10 cellular contexts compared by ENCODE assay signal in the genomic region with DNA sequence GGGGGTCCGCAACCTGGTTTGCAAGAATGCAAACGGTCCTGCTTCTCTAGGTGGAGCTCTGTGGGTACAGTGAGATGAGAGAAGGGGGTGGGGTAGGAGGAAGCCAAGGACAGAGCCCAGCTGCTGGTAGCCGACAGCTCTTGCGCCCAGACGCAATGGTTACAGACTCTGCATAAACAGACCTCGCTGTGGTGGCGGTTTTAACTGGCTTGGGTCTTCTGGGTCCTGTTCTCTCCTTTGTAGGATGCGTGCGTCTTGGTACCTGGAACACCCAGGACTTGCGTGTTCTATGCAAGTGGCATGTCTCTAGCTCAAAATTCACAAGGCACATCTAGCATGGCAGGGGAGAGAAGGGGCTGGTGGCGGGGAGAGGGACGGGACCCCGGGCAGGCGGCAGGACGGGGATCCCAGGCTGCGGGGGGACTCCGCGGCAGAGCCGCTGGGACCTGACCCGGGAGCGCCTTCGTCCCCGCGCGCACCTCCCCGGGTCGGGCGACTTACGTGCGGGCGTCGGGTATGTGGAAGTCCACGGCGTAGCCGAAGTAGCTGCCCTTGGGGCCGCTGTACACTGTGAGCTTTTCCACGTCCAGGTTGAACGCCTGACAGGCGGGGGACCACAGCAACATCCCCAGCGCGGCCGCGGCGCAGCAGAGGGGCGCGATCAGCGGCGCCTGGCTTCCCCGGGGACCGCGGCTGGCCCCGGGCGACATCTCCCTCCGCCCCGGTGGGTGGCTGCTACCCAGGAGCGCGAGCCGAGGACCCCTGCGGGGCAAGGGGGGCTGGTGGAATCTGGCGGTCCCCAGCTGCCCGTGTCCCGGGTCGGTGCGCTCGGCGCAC. TPM values are rescaled to one million over a fixed set of nuclear protein-coding genes. Genes with fewer than 3 reads are reported as not detected.
DNase-seq lines count a peak whose midpoint lies in the region; ATAC-seq and TF ChIP-seq lines count a peak whose summit lies in the region.
"Had no signal": no experiment of that assay in that cellular context is flagged by ENCODE, and none has a peak within 500 bp of the region (broad histone marks: within the 10 kb centered on the region; RNA-seq: fewer than 3 reads in every experiment).

No MANE protein-coding gene starts in this region.

- no peak overlapping the region for H3K9ac ChIP-seq in fibroblast of lung (ENCODE audit: insufficient read depth, low read length)

- H3K27me3 ChIP-seq in breast epithelium (peaks cover 0 to 33% of the 10 kb centered on the region in 2 donors), fibroblast of lung (ENCODE audit: control insufficient read depth, insufficient read depth, low read length) (peaks cover 8% of the 10 kb centered on the region), muscle layer of duodenum (ENCODE audit: low read depth, low read length) (peaks cover 9% of the 10 kb centered on the region)

- no peak overlapping the region for H3K4me3 Mint-ChIP-seq in MCF 10A (ENCODE audit: unreplicated experiment)

- H3K27ac ChIP-seq in breast epithelium (peak overlapping the region in 1 of 2 donors; percentile 12), fibroblast of lung (ENCODE audit: insufficient read depth, low read length) (no peak overlapping the region), muscle layer of duodenum (ENCODE audit: low read length) (no peak overlapping the region)

- peak overlapping the region; percentile 32 to 68 (median 50) for H3K4me3 ChIP-seq in breast epithelium
- H3K4me3 ChIP-seq in fibroblast of lung (replicated peaks in 1 of 4; ENCODE audit: control extremely low read depth in 1 of 4, insufficient read depth in 1 of 4, low read depth in 3 of 4, low read length in 4 of 4) = peak overlapping the region; percentile 26 to 55 (median 50)
- H3K4me3 ChIP-seq in muscle layer of duodenum (ENCODE audit: low read depth in 1 of 2, low read length in 2 of 2) = peak overlapping the region; percentile 35 to 74

- H3K9me3 ChIP-seq in breast epithelium (no peaks in the 10 kb centered on the region), fibroblast of lung (ENCODE audit: control insufficient read depth, insufficient read depth, low read depth, low read length) (no peaks in the 10 kb centered on the region), muscle layer of duodenum (ENCODE audit: control insufficient read depth in 1 of 2, low read length in 2 of 2) (no peaks in the 10 kb centered on the region)

- no peaks in the 10 kb centered on the region for H3K36me3 ChIP-seq in breast epithelium
- no peaks in the 10 kb centered on the region for H3K36me3 ChIP-seq in fibroblast of lung (ENCODE audit: control insufficient read depth, insufficient read depth, low read length)
- no peaks in the 10 kb centered on the region for H3K36me3 ChIP-seq in muscle layer of duodenum (ENCODE audit: control insufficient read depth in 1 of 2, insufficient read depth in 2 of 2, low read length in 2 of 2)

- no peak overlapping the region for H3K27ac Mint-ChIP-seq in MCF 10A (ENCODE audit: low read depth, unreplicated experiment)

- intact Hi-C loops in breast epithelium (cut with DNase I; ENCODE audit: low total_unique reads) = no loop called here
- intact Hi-C loops in MCF 10A (cut with micrococcal nuclease) = no loop called here

- no peaks in the 10 kb centered on the region for H3K9me3 Mint-ChIP-seq in MCF 10A (ENCODE audit: unreplicated experiment)

- TF ChIP-seq CTCF in breast epithelium (IDR thresholded peaks at IDR 0.05) = no peak
- TF ChIP-seq CTCF in MCF 10A (IDR thresholded peaks at IDR 0.05; ENCODE audit: unreplicated experiment) = no peak
- TF ChIP-seq CTCF in fibroblast of lung (conservative IDR thresholded peaks at IDR 0.05 in 1 of 2, IDR thresholded peaks at IDR 0.05 in 1 of 2; ENCODE audit: low read depth in 1 of 2, low read length in 2 of 2) = no peak

- POLR2A ChIA-PET in MCF 10A (lab: Yijun Ruan, JAX) = no interaction called here

- no peaks in the 10 kb centered on the region for H3K79me2 ChIP-seq in fibroblast of lung (ENCODE audit: control insufficient read depth, insufficient read depth, low read length)

- no peaks in the 10 kb centered on the region for H3K4me1 Mint-ChIP-seq in MCF 10A (ENCODE audit: insufficient read depth, unreplicated experiment)

- BruUV-seq in MCF 10A (replicated peaks; lab: Mats Ljungman, UMichigan) = no TSS peak

- H4K20me1 ChIP-seq in fibroblast of lung (ENCODE audit: control insufficient read depth, extremely low read depth, insufficient read depth, low read length) = no peaks in the 10 kb centered on the region

- no peak for DNase-seq in breast epithelium (ENCODE audit: low spot score in 2 of 2)
- DNase-seq in MCF 10A (ENCODE audit: unreplicated experiment) = no peak
- DNase-seq in fibroblast of lung (ENCODE audit: low read depth in 2 of 2) = peak in 1 of 2 donors; percentile 40
- DNase-seq in SW 1271 (lab: John Stamatoyannopoulos, UW) = no peak
- DNase-seq in GM19240 (ENCODE audit: insufficient read length, low spot score) = no peak
- DNase-seq: NCI-H1092 treated with DMSO at 0.1 percent for 48 hours had no signal

- CTCF ChIA-PET in MCF 10A (lab: Yijun Ruan, JAX) = interaction anchor here (0.6 to 3.6 kb wide), 4 partner anchors 38 to 300 kb away, joined by 3 to 16 read pairs (median 4); no protein-coding TSS in a partner anchor

- H3K4me2 ChIP-seq in fibroblast of lung (ENCODE audit: extremely low read depth, insufficient read depth, low read length) = peak overlapping the region; percentile 87

- ATAC-seq in GM21515 (IDR thresholded peaks at IDR 0.05; ENCODE audit: unreplicated experiment) = no peak
- no peak for ATAC-seq in GM18520 (IDR thresholded peaks at IDR 0.05; ENCODE audit: unreplicated experiment)

- no peaks in the 10 kb centered on the region for H3K4me1 ChIP-seq in breast epithelium
- H3K4me1 ChIP-seq in fibroblast of lung (ENCODE audit: control insufficient read depth, extremely low read depth, insufficient read depth, low read length) = no peaks in the 10 kb centered on the region
- peaks cover 0 to 18% of the 10 kb centered on the region in 2 donors for H3K4me1 ChIP-seq in muscle layer of duodenum (ENCODE audit: control insufficient read depth in 1 of 2, insufficient read depth in 2 of 2, low read length in 2 of 2)

- H2AFZ ChIP-seq in fibroblast of lung (ENCODE audit: low read length) = peak overlapping the region; percentile 23

- peaks cover 84% of the 10 kb centered on the region for H3K27me3 Mint-ChIP-seq in MCF 10A (ENCODE audit: insufficient read depth, unreplicated experiment)

- H3K36me3 Mint-ChIP-seq in MCF 10A (ENCODE audit: insufficient read depth, unreplicated experiment) = no peaks in the 10 kb centered on the region

- no peak for TF ChIP-seq POLR2A in breast epithelium (IDR thresholded peaks at IDR 0.05)

RNA-seq across cellular contexts. Expression of gene ITGA8, which starts 0.4 kb away (rescaled TPM):
- total RNA-seq in breast epithelium (1 to 10 TPM; 2.0 to 2.9 (median 2.6) TPM), MCF 10A (2022) (not detected in 2 replicates), fibroblast of lung (0.99 and 1.3 TPM in 2 replicates)
- 0.62 and 0.66 TPM in 2 replicates for polyA plus RNA-seq in fibroblast of lung
- polyA plus RNA-seq in fibroblast of lung (2012) = 0.37 and 0.38 TPM in 2 replicates
- 0.15 TPM in 1 of 2 replicates, not detected in the other for polyA minus RNA-seq in fibroblast of lung (ENCODE audit: low replicate concordance)
- total RNA-seq: activated CD8-positive, alpha-beta memory T cell treated with anti-CD3 and anti-CD28 coated beads for 36 hours had no signal
